8 cellular contexts compared by ENCODE assay signal in the genomic region with DNA sequence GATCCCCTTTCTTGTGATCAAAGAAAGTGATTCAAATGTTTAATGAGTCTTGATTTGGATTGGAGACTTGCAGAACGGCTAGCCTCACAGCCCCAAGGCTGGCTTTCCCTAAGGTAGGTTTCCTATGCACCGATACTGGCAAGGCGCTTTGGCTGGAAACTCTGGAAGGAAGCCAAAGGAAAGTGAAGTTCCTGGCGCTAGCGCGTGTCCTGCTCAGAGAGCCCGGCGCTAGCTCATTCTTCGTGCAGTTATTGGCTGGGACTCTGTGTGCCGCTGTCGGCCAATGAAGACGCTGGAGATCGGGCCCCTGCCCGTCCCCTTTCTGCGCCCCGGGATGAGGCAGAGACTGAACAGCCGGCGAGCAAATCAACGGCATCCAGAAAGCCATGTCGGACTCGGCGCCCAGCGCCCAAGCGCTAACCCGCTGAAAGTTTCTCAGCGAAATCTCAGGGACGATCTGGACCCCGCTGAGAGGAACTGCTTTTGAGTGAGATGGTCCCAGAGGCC. TPM values are rescaled to one million over a fixed set of nuclear protein-coding genes. Genes with fewer than 3 reads are reported as not detected.
DNase-seq lines count a peak whose midpoint lies in the region; ATAC-seq, FAIRE-seq and TF ChIP-seq lines count a peak whose summit lies in the region.

A gene (plus strand): TSS at position 342 of the 507 bp plus-strand sequence. CDS start 151 bp downstream, at position 493.

- peaks cover 4 to 20% of the 10 kb centered on the region in 2 donors for H3K4me1 ChIP-seq in kidney (ENCODE audit: control insufficient read depth in 1 of 2, insufficient read depth in 1 of 2, low read depth in 1 of 2, low read length in 2 of 2)

- peak within 1 kb of the TSS; percentile 82 for H3K4me3 Mint-ChIP-seq in activated CD4-positive, alpha-beta T cell treated with anti-CD3 and anti-CD28 coated beads for 36 hours
- H3K4me3 Mint-ChIP-seq in T-helper 2 cell treated with Interferon-gamma antibody and Interleukin-4, amounts not matched to agents 5 μg/mL and 100 μg/mL, for 36 hours = peak within 1 kb of the TSS; percentile 86

- ATAC-seq in activated CD4-positive, alpha-beta T cell treated with anti-CD3 and anti-CD28 coated beads for 36 hours = peak; percentile 97
- ATAC-seq in HG02763 (IDR thresholded peaks at IDR 0.05; ENCODE audit: unreplicated experiment) = peak; percentile 99

- peak within 1 kb of the TSS; percentile 76 to 80 for H3K27ac ChIP-seq in kidney (ENCODE audit: low read depth in 2 of 2, low read length in 2 of 2)

- H3K9ac ChIP-seq in kidney (ENCODE audit: low read length in 2 of 2) = peak within 1 kb of the TSS; percentile 50 to 76

- TF ChIP-seq CTCF in choroid plexus epithelial cell (conservative IDR thresholded peaks at IDR 0.05; ENCODE audit: low read depth, low read length) (peak; percentile 39), kidney (IDR thresholded peaks at IDR 0.05; ENCODE audit: borderline replicate concordance, extremely low read depth, insufficient read depth) (peak; percentile 49)

- peaks cover 47% of the 10 kb centered on the region for H3K27me3 Mint-ChIP-seq in activated CD4-positive, alpha-beta T cell treated with anti-CD3 and anti-CD28 coated beads for 36 hours
- peaks cover 63% of the 10 kb centered on the region for H3K27me3 Mint-ChIP-seq in T-helper 2 cell treated with Interferon-gamma antibody and Interleukin-4, amounts not matched to agents 5 μg/mL and 100 μg/mL, for 36 hours (ENCODE audit: low read depth)

- FAIRE-seq in kidney (lab: Jason Lieb, UNC) = peak; percentile 51

- H3K9me3 ChIP-seq in kidney (ENCODE audit: control insufficient read depth in 1 of 2, low read length in 2 of 2) = no peaks in the 10 kb centered on the region

- peak within 1 kb of the TSS; percentile 37 for H3K27ac Mint-ChIP-seq in activated CD4-positive, alpha-beta T cell treated with anti-CD3 and anti-CD28 coated beads for 36 hours
- no peak within 1 kb of the TSS for H3K27ac Mint-ChIP-seq in T-helper 2 cell treated with Interferon-gamma antibody and Interleukin-4, amounts not matched to agents 5 μg/mL and 100 μg/mL, for 36 hours

- intact Hi-C loops in activated CD4-positive, alpha-beta T cell treated with anti-CD3 and anti-CD28 coated beads for 36 hours (cut with DNase I, micrococcal nuclease) = loop anchor here (1.0 to 5.0 kb wide), 6 partner anchors 37 to 89 kb away; a partner anchor contains a TSS
- intact Hi-C loops in kidney (cut with DNase I) = no loop called here

- H3K36me3 ChIP-seq in kidney (ENCODE audit: control insufficient read depth in 1 of 2, insufficient read depth in 2 of 2, low read length in 2 of 2) = no peaks in the 10 kb centered on the region

- CTCF ChIA-PET in activated CD4-positive, alpha-beta T cell treated with anti-CD3 and anti-CD28 coated beads for 36 hours (lab: Charles Lee) = interaction anchor here (1.0 to 2.4 kb wide), 9 partner anchors 9 to 88 kb away, joined by 3 to 11 read pairs (median 4); a partner anchor contains a TSS

- H3K36me3 Mint-ChIP-seq in activated CD4-positive, alpha-beta T cell treated with anti-CD3 and anti-CD28 coated beads for 36 hours (ENCODE audit: low read depth) = no peaks in the 10 kb centered on the region
- no peaks in the 10 kb centered on the region for H3K36me3 Mint-ChIP-seq in T-helper 2 cell treated with Interferon-gamma antibody and Interleukin-4, amounts not matched to agents 5 μg/mL and 100 μg/mL, for 36 hours (ENCODE audit: low read depth)

- H3K4me3 ChIP-seq in choroid plexus epithelial cell (ENCODE audit: low read depth, low read length) (peak within 1 kb of the TSS; percentile 80), kidney (ENCODE audit: low read length in 2 of 2) (peak within 1 kb of the TSS; percentile 75 to 86)

- no peaks in the 10 kb centered on the region for H3K9me3 Mint-ChIP-seq in activated CD4-positive, alpha-beta T cell treated with anti-CD3 and anti-CD28 coated beads for 36 hours (ENCODE audit: low read depth)
- H3K9me3 Mint-ChIP-seq in T-helper 2 cell treated with Interferon-gamma antibody and Interleukin-4, amounts not matched to agents 5 μg/mL and 100 μg/mL, for 36 hours = no peaks in the 10 kb centered on the region

- POLR2A ChIA-PET in activated CD4-positive, alpha-beta T cell treated with anti-CD3 and anti-CD28 coated beads for 36 hours (lab: Charles Lee) = no interaction called here

- DNase-seq in activated CD4-positive, alpha-beta T cell treated with anti-CD3 and anti-CD28 coated beads for 36 hours = peak; percentile 79
- no peak for DNase-seq in activated CD4-positive, alpha-beta T cell treated with anti-CD3 and anti-CD28 coated beads for 1 hour
- peak; percentile 14 for DNase-seq in NCI-H128 (lab: John Stamatoyannopoulos, UW; ENCODE audit: unreplicated experiment)
- peak; percentile 31 for DNase-seq in T-helper 2 cell treated with Interferon-gamma antibody and Interleukin-4, amounts not matched to agents 5 μg/mL and 100 μg/mL, for 36 hours (ENCODE audit: low spot score)
- DNase-seq in choroid plexus epithelial cell (ENCODE audit: low read depth) = peak; percentile 97
- peak; percentile 97 for DNase-seq in kidney
- peak; percentile 88 for DNase-seq in smooth muscle cell of the brain vasculature (ENCODE audit: low read depth, low spot score)

- peaks cover 28% of the 10 kb centered on the region for H3K4me1 Mint-ChIP-seq in activated CD4-positive, alpha-beta T cell treated with anti-CD3 and anti-CD28 coated beads for 36 hours
- peaks cover 14% of the 10 kb centered on the region for H3K4me1 Mint-ChIP-seq in T-helper 2 cell treated with Interferon-gamma antibody and Interleukin-4, amounts not matched to agents 5 μg/mL and 100 μg/mL, for 36 hours (ENCODE audit: low read depth)

RNA-seq across cellular contexts. Expression of the gene that starts here (rescaled TPM):
- total RNA-seq in activated CD4-positive, alpha-beta T cell treated with anti-CD3 and anti-CD28 coated beads for 36 hours = under 1 TPM; 0.16 to 0.34 TPM
- total RNA-seq in kidney = 51.5 TPM
- polyA plus RNA-seq in kidney (ENCODE audit: insufficient read depth, low read depth, low replicate concordance) = 41.0 TPM

Comparison
In these comparisons a context has a peak if more than half of its experiments do, and no peak if none do; other contexts are left out.
1. RNA of the gene that starts here (total RNA-seq): 51.5 TPM in kidney (single experiment); 0.16 to 0.34 TPM in activated CD4-positive, alpha-beta T cell treated with anti-CD3 and anti-CD28 coated beads for 36 hours; every median in the first group is over 10 times any median in the second.
2. Peak in DNase-seq and ATAC-seq in activated CD4-positive, alpha-beta T cell treated with anti-CD3 and anti-CD28 coated beads for 36 hours; RNA of the gene not detected or under 1 TPM.